In genomic region chr6:162512744-162513143, GRCh38 we compare ENCODE assay signal across 29 cellular contexts.
"Had no signal": no experiment of that assay in that cellular context is flagged by ENCODE, and none has a peak within 500 bp of the region (broad histone marks: within the 10 kb centered on the region; RNA-seq: fewer than 3 reads in every experiment).

No MANE protein-coding gene starts in this region.

- H3K36me3 ChIP-seq: colonic mucosa, esophagus muscularis mucosa, esophagus squamous epithelium, gastrocnemius medialis, gastroesophageal sphincter, heart left ventricle, heart right ventricle had no signal

- H3K27ac ChIP-seq: colonic mucosa, coronary artery, dorsolateral prefrontal cortex, epithelial cell of prostate, esophagus muscularis mucosa, esophagus squamous epithelium, foreskin keratinocyte, gastrocnemius medialis, gastroesophageal sphincter, heart left ventricle, heart right ventricle had no signal

- H3K4me3 Mint-ChIP-seq: dendritic cell treated with granulocyte-macrophage colony-stimulating factor and Interleukin-4, amounts not matched to agents 40 ng/mL and 50 ng/mL, for 4 days; effector memory CD8-positive, alpha-beta T cell; endodermal cell had no signal

- DNase-seq: colonic mucosa; cortex of kidney; dermis blood vessel endothelial cell; dorsolateral prefrontal cortex; effector CD4-positive, alpha-beta T cell; effector CD8-positive, alpha-beta T cell; effector memory CD4-positive, alpha-beta T cell; effector memory CD8-positive, alpha-beta T cell; endodermal cell; erythroblast; esophagus squamous epithelium; foreskin fibroblast; foreskin keratinocyte; foreskin melanocyte; gastrocnemius medialis; glutamatergic neuron; head of caudate nucleus; heart left ventricle; heart right ventricle had no signal

- H3K4me1 ChIP-seq: colonic mucosa, esophagus squamous epithelium, foreskin keratinocyte, gastrocnemius medialis had no signal

- H3K9me3 ChIP-seq: colonic mucosa, esophagus muscularis mucosa, esophagus squamous epithelium, gastrocnemius medialis, gastroesophageal sphincter, heart left ventricle, heart right ventricle had no signal

- H3K27ac Mint-ChIP-seq: dendritic cell treated with granulocyte-macrophage colony-stimulating factor and Interleukin-4, amounts not matched to agents 40 ng/mL and 50 ng/mL, for 4 days; effector memory CD8-positive, alpha-beta T cell; endodermal cell had no signal

- H3K4me1 Mint-ChIP-seq: endodermal cell had no signal

- H3K4me3 ChIP-seq: colonic mucosa, coronary artery, dorsolateral prefrontal cortex, esophagus muscularis mucosa, esophagus squamous epithelium, gastrocnemius medialis, gastroesophageal sphincter, heart left ventricle, heart right ventricle had no signal

- H3K9me3 Mint-ChIP-seq: effector memory CD8-positive, alpha-beta T cell had no signal

- H3K27me3 Mint-ChIP-seq: dendritic cell treated with granulocyte-macrophage colony-stimulating factor and Interleukin-4, amounts not matched to agents 40 ng/mL and 50 ng/mL, for 4 days; effector memory CD8-positive, alpha-beta T cell had no signal

- H3K27me3 ChIP-seq: colonic mucosa, dorsolateral prefrontal cortex, esophagus muscularis mucosa, esophagus squamous epithelium, foreskin keratinocyte, gastrocnemius medialis, gastroesophageal sphincter, heart left ventricle, heart right ventricle had no signal

- ATAC-seq: effector memory CD8-positive, alpha-beta T cell; esophagus mucosa; foreskin keratinocyte; gastrocnemius medialis; gastroesophageal sphincter; heart left ventricle; heart right ventricle had no signal

- FAIRE-seq: colon, endometrium, endothelial cell of umbilical vein, frontal cortex had no signal
